26 cellular contexts compared by ENCODE assay signal in genomic region chr7:156015237-156016020, GRCh38.
DNase-seq lines count a peak whose midpoint lies in the region; TF ChIP-seq lines count a peak whose summit lies in the region.
"Had no signal": no experiment of that assay in that cellular context is flagged by ENCODE, and none has a peak within 500 bp of the region (broad histone marks: within the 10 kb centered on the region; RNA-seq: fewer than 3 reads in every experiment).

No MANE protein-coding gene starts in this region.

- H3K27me3 Mint-ChIP-seq in osteocyte (ENCODE audit: unreplicated experiment): no peaks in the 10 kb centered on the region

- no peaks in the 10 kb centered on the region for H3K36me3 ChIP-seq in H7 (replicated peaks; ENCODE audit: control insufficient read depth, insufficient read depth, low read length)
- H3K36me3 ChIP-seq in esophagus muscularis mucosa: no peaks in the 10 kb centered on the region
- H3K36me3 ChIP-seq: BE2C had no signal

- H3K4me1 ChIP-seq in esophagus muscularis mucosa: no peaks in the 10 kb centered on the region
- H3K4me1 ChIP-seq: BE2C had no signal

- H3K9me3 Mint-ChIP-seq in osteocyte (ENCODE audit: unreplicated experiment): peaks cover 32% of the 10 kb centered on the region
- H3K9me3 Mint-ChIP-seq: GM23338 had no signal

- intact Hi-C loops in esophagus muscularis mucosa (cut with DNase I): no loop called here

- H3K4me3 ChIP-seq in H7 (ENCODE audit: insufficient read depth, low read depth, low read length) (no peak overlapping the region), esophagus muscularis mucosa (no peak overlapping the region)
- H3K4me3 ChIP-seq: GM23338 had no signal

- no peak for TF ChIP-seq EP300 in esophagus muscularis mucosa (IDR thresholded peaks at IDR 0.05)

- no peaks in the 10 kb centered on the region for H3K27me3 ChIP-seq in H7 (ENCODE audit: control insufficient read depth, insufficient read depth, low read length)
- peaks cover 0 to 12% (median 0%) of the 10 kb centered on the region in 4 donors for H3K27me3 ChIP-seq in esophagus muscularis mucosa

- peaks cover 0 to 12% (median 3%) of the 10 kb centered on the region in 4 donors for H3K9me3 ChIP-seq in esophagus muscularis mucosa
- H3K9me3 ChIP-seq: BE2C had no signal

- no peak for TF ChIP-seq POLR2A in esophagus muscularis mucosa (IDR thresholded peaks at IDR 0.05; ENCODE audit: low read depth)

- no peak for TF ChIP-seq CTCF in esophagus muscularis mucosa (IDR thresholded peaks at IDR 0.05)
- TF ChIP-seq CTCF in osteocyte (IDR thresholded peaks at IDR 0.05): no peak

- H3K36me3 Mint-ChIP-seq in osteocyte (ENCODE audit: unreplicated experiment): no peaks in the 10 kb centered on the region
- H3K36me3 Mint-ChIP-seq: CD14-positive monocyte; CD8-positive, alpha-beta memory T cell had no signal

- no peak overlapping the region for H3K27ac ChIP-seq in esophagus muscularis mucosa (replicated peaks in 1 of 4)
- H3K27ac ChIP-seq: 22Rv1 had no signal

- no peak overlapping the region for H3K27ac Mint-ChIP-seq in osteocyte (ENCODE audit: unreplicated experiment)
- H3K27ac Mint-ChIP-seq: CD14-positive monocyte; CD8-positive, alpha-beta memory T cell; GM23338 had no signal

- no peak overlapping the region for H3K4me3 Mint-ChIP-seq in osteocyte (ENCODE audit: unreplicated experiment)
- H3K4me3 Mint-ChIP-seq: CD14-positive monocyte; CD8-positive, alpha-beta memory T cell; GM23338 had no signal

- WGBS in esophagus muscularis mucosa: 82% methylated on average over 17 of the region's 17 CpGs

- peak; percentile 26 for DNase-seq in activated CD8-positive, alpha-beta memory T cell treated with anti-CD3 and anti-CD28 coated beads for 24 hours
- no peak for DNase-seq in activated CD8-positive, alpha-beta memory T cell treated with anti-CD3 and anti-CD28 coated beads, Interleukin-2, amount 50 U/mL, for 4 hours
- peak; percentile 19 for DNase-seq in H7
- peak; percentile 70 for DNase-seq in esophagus muscularis mucosa (ENCODE audit: extremely low spot score)
- peak; percentile 51 for DNase-seq in osteocyte (ENCODE audit: extremely low spot score, unreplicated experiment)
- DNase-seq in OCI-M2 (lab: John Stamatoyannopoulos, UW; ENCODE audit: unreplicated experiment): no peak
- DNase-seq in AML-193 (lab: John Stamatoyannopoulos, UW): no peak
- DNase-seq: BE2C; Calu3; CD8-positive, alpha-beta memory T cell; DMS79 treated with DMSO at 0.1 percent for 48 hours; GF-D8; Kasumi-1; NCI-H1092 treated with DMSO at 0.1 percent for 48 hours; NCI-H1436; NCI-H187; NCI-H2081 treated with DMSO at 0.1 percent for 48 hours; NCI-H2171; NCI-H226; NCI-H510A; NCI-H69; OCI-M1; SIG-M5 had no signal

- H3K4me1 Mint-ChIP-seq in osteocyte (ENCODE audit: unreplicated experiment): no peaks in the 10 kb centered on the region
- H3K4me1 Mint-ChIP-seq: CD14-positive monocyte; CD8-positive, alpha-beta memory T cell had no signal

Comparison
In these comparisons a context has a peak if more than half of its experiments do, and no peak if none do; other contexts are left out.
1. DNase-seq: peak in activated CD8-positive, alpha-beta memory T cell treated with anti-CD3 and anti-CD28 coated beads for 24 hours (single experiment), H7 (single experiment), esophagus muscularis mucosa (single experiment) and osteocyte (single experiment); none in activated CD8-positive, alpha-beta memory T cell treated with anti-CD3 and anti-CD28 coated beads, Interleukin-2, amount 50 U/mL, for 4 hours (single experiment), OCI-M2 (single experiment) and AML-193 (0 of 2).